In the genomic region with DNA sequence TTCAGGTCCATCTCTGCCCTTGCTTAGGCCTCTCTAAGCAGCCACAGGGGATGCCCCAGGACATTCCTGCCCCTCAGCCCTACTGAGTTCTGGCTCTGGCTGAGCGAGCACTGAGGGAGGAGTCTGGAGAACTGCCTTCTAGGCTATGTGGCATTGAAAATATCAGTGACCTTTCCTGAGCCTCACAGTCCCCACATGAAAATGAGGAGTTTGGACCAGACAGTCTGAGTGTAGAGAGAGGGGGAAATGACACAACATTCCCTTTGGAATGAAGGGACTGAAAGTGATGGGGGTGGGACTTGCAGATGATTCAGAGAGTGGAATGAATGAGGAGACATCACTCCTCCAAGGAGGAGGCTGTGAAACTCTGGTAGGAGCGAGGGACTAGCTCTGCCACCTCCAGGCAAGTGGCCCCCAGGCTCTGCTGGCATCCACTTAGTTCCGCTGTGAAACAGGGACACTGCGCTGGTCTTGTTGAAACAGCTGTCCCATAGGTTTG, we compare ENCODE assay signal across 13 cellular contexts. TPM values are rescaled to one million over a fixed set of nuclear protein-coding genes. Genes with fewer than 3 reads are reported as not detected.
A peak's percentile ranks its signal among the peaks of the same experiment; 100 is the strongest.
DNase-seq lines count a peak whose midpoint lies in the region; ATAC-seq, FAIRE-seq and TF ChIP-seq lines count a peak whose summit lies in the region.
"Had no signal": no experiment of that assay in that cellular context is flagged by ENCODE, and none has a peak within 500 bp of the region (broad histone marks: within the 10 kb centered on the region; RNA-seq: fewer than 3 reads in every experiment).

No MANE protein-coding gene starts in this region.

- peaks cover 0 to 2% (median 0%) of the 10 kb centered on the region in 4 donors for H3K4me1 Mint-ChIP-seq in naive thymus-derived CD8-positive, alpha-beta T cell
- H3K4me1 Mint-ChIP-seq: CD4-positive, CD25-positive, alpha-beta regulatory T cell; stimulated activated effector memory CD8-positive, alpha-beta T cell treated with anti-CD3 and anti-CD28 coated beads, Interleukin-12 subunit alpha, Interleukin-12 subunit beta, amount 100 ng/mL, for 72 hours had no signal

- H4K20me1 ChIP-seq in fibroblast of lung (ENCODE audit: control insufficient read depth, extremely low read depth, insufficient read depth, low read length) = peaks cover 1% of the 10 kb centered on the region

- H2AFZ ChIP-seq in fibroblast of lung (ENCODE audit: low read length) = no peak overlapping the region
- H2AFZ ChIP-seq: GM23338 had no signal

- peaks cover 35% of the 10 kb centered on the region for H3K4me1 ChIP-seq in fibroblast of lung (ENCODE audit: control insufficient read depth, extremely low read depth, insufficient read depth, low read length)
- peaks cover 42% of the 10 kb centered on the region for H3K4me1 ChIP-seq in ovary (ENCODE audit: insufficient read depth)

- H3K9ac ChIP-seq in fibroblast of lung (ENCODE audit: insufficient read depth, low read length) = no peak overlapping the region

- ATAC-seq in HG02610 (IDR thresholded peaks at IDR 0.05; ENCODE audit: unreplicated experiment) (no peak), GM21447 (IDR thresholded peaks at IDR 0.05; ENCODE audit: unreplicated experiment) (no peak), GM21825 (IDR thresholded peaks at IDR 0.05; ENCODE audit: unreplicated experiment) (no peak)
- no peak for ATAC-seq in naive thymus-derived CD8-positive, alpha-beta T cell
- ATAC-seq: stimulated activated effector memory CD8-positive, alpha-beta T cell treated with anti-CD3 and anti-CD28 coated beads, Interleukin-12 subunit alpha, Interleukin-12 subunit beta, amount 100 ng/mL, for 72 hours had no signal

- no peaks in the 10 kb centered on the region for H3K9me3 Mint-ChIP-seq in naive thymus-derived CD8-positive, alpha-beta T cell
- H3K9me3 Mint-ChIP-seq: activated T-helper 2 cell treated with anti-CD3 and anti-CD28 coated beads, Interferon-gamma antibody, Interleukin-2, Interleukin-4, amounts not matched to agents 10 μg/mL and 5 μg/mL and 100 μg/mL, durations not matched to agents 14 hours and 24 hours and 36 hours; CD4-positive, CD25-positive, alpha-beta regulatory T cell; GM23338; stimulated activated effector memory CD8-positive, alpha-beta T cell treated with anti-CD3 and anti-CD28 coated beads, Interleukin-12 subunit alpha, Interleukin-12 subunit beta, amount 100 ng/mL, for 72 hours had no signal

- no peaks in the 10 kb centered on the region for H3K36me3 Mint-ChIP-seq in naive thymus-derived CD8-positive, alpha-beta T cell
- H3K36me3 Mint-ChIP-seq: CD4-positive, CD25-positive, alpha-beta regulatory T cell; stimulated activated effector memory CD8-positive, alpha-beta T cell treated with anti-CD3 and anti-CD28 coated beads, Interleukin-12 subunit alpha, Interleukin-12 subunit beta, amount 100 ng/mL, for 72 hours had no signal

- TF ChIP-seq CTCF in fibroblast of lung (conservative IDR thresholded peaks at IDR 0.05 in 1 of 2, IDR thresholded peaks at IDR 0.05 in 1 of 2; ENCODE audit: low read depth in 1 of 2, low read length in 2 of 2) (no peak), ovary (IDR thresholded peaks at IDR 0.05) (no peak)

- peak overlapping the region; percentile 50 for H3K27ac ChIP-seq in fibroblast of lung (ENCODE audit: insufficient read depth, low read length)
- H3K27ac ChIP-seq in ovary = peak overlapping the region; percentile 54 to 93

- no peak for FAIRE-seq in RCC 7860 (lab: Jason Lieb, UNC)

- H3K27me3 Mint-ChIP-seq in naive thymus-derived CD8-positive, alpha-beta T cell = peaks cover 6 to 30% (median 11%) of the 10 kb centered on the region in 5 donors

- POLR2A ChIA-PET in naive thymus-derived CD8-positive, alpha-beta T cell (lab: Charles Lee) = no interaction called here

- peak overlapping the region; percentile 85 for H3K4me2 ChIP-seq in fibroblast of lung (ENCODE audit: extremely low read depth, insufficient read depth, low read length)
- H3K4me2 ChIP-seq: GM23338 had no signal

- DNase-seq in AG08396 (ENCODE audit: low spot score) (peak; percentile 78), RCC 7860 (ENCODE audit: low spot score) (peak; percentile 76), fibroblast of lung (ENCODE audit: low read depth in 2 of 2) (peak; percentile 70 to 91), ovary (no peak)
- DNase-seq in naive thymus-derived CD8-positive, alpha-beta T cell = no peak
- DNase-seq: CD4-positive, CD25-positive, alpha-beta regulatory T cell; NCI-H1105 had no signal

- H3K27me3 ChIP-seq in fibroblast of lung (ENCODE audit: control insufficient read depth, insufficient read depth, low read length) (no peaks in the 10 kb centered on the region), ovary (no peaks in the 10 kb centered on the region)

- peaks cover 36% of the 10 kb centered on the region for H3K79me2 ChIP-seq in fibroblast of lung (ENCODE audit: control insufficient read depth, insufficient read depth, low read length)

- WGBS in ovary, 3 donors = 73 to 79% (median 79%) methylated on average over 4 of the region's 4 CpGs

- no peak overlapping the region for H3K4me3 Mint-ChIP-seq in naive thymus-derived CD8-positive, alpha-beta T cell
- H3K4me3 Mint-ChIP-seq: CD4-positive, CD25-positive, alpha-beta regulatory T cell; GM23338; stimulated activated effector memory CD8-positive, alpha-beta T cell treated with anti-CD3 and anti-CD28 coated beads, Interleukin-12 subunit alpha, Interleukin-12 subunit beta, amount 100 ng/mL, for 72 hours had no signal

- TF ChIP-seq POLR2A in ovary (IDR thresholded peaks at IDR 0.05) = no peak

- peak overlapping the region in 1 of 10 donors; percentile 33 for H3K27ac Mint-ChIP-seq in naive thymus-derived CD8-positive, alpha-beta T cell
- H3K27ac Mint-ChIP-seq: activated T-helper 2 cell treated with anti-CD3 and anti-CD28 coated beads, Interferon-gamma antibody, Interleukin-2, Interleukin-4, amounts not matched to agents 10 μg/mL and 5 μg/mL and 100 μg/mL, durations not matched to agents 14 hours and 24 hours and 36 hours; CD4-positive, CD25-positive, alpha-beta regulatory T cell; GM23338; stimulated activated effector memory CD8-positive, alpha-beta T cell treated with anti-CD3 and anti-CD28 coated beads, Interleukin-12 subunit alpha, Interleukin-12 subunit beta, amount 100 ng/mL, for 72 hours had no signal

- H3K4me3 ChIP-seq in fibroblast of lung (replicated peaks in 1 of 4; ENCODE audit: control extremely low read depth in 1 of 4, insufficient read depth in 1 of 4, low read depth in 3 of 4, low read length in 4 of 4) = peak overlapping the region in 1 of 4 experiments; percentile 4
- H3K4me3 ChIP-seq in ovary = no peak overlapping the region
- H3K4me3 ChIP-seq: GM23338 had no signal

- TF ChIP-seq EP300 in ovary (IDR thresholded peaks at IDR 0.05) = no peak

- intact Hi-C loops in ovary (cut with DNase I) = loop anchor here in 2 of 4 donors (2.0 to 5.0 kb wide), 2 partner anchors 52 to 208 kb away; no protein-coding TSS in a partner anchor

- H3K9me3 ChIP-seq in fibroblast of lung (ENCODE audit: control insufficient read depth, insufficient read depth, low read depth, low read length) (no peaks in the 10 kb centered on the region), ovary (no peaks in the 10 kb centered on the region)

- H3K36me3 ChIP-seq in fibroblast of lung (ENCODE audit: control insufficient read depth, insufficient read depth, low read length) = peaks cover 8% of the 10 kb centered on the region
- no peaks in the 10 kb centered on the region for H3K36me3 ChIP-seq in ovary

RNA-seq across cellular contexts. Expression of gene TNS1, which starts 8.0 kb away (rescaled TPM):
- total RNA-seq in fibroblast of lung (44.4 and 49.1 TPM in 2 replicates), ovary (100 to 1,000 TPM; 141 to 568 (median 366) TPM)
- polyA plus RNA-seq in fibroblast of lung (13.9 and 47.1 TPM in 2 replicates), ovary (100 to 1,000 TPM; 140 to 278 TPM)
- polyA plus RNA-seq in fibroblast of lung (2012) = 24.7 and 106 TPM in 2 replicates
- polyA minus RNA-seq in fibroblast of lung (ENCODE audit: low replicate concordance) = 212 and 695 TPM in 2 replicates
- total RNA-seq in naive thymus-derived CD8-positive, alpha-beta T cell = under 1 TPM; 0.21 to 0.47 TPM
- not detected for polyA plus RNA-seq in naive thymus-derived CD8-positive, alpha-beta T cell
- polyA plus RNA-seq: CD4-positive, CD25-positive, alpha-beta regulatory T cell had no signal

Comparison
In these comparisons a context has a peak if more than half of its experiments do, and no peak if none do; other contexts are left out.
1. DNase-seq: peak in AG08396 (single experiment), RCC 7860 (single experiment) and fibroblast of lung (2 of 2); none in ovary (0 of 5) and naive thymus-derived CD8-positive, alpha-beta T cell (0 of 10).
2. RNA of gene TNS1, which starts 8.0 kb away (total RNA-seq): 141 to 568 TPM in ovary and 44.4 to 49.1 TPM in fibroblast of lung; 0.21 to 0.47 TPM in naive thymus-derived CD8-positive, alpha-beta T cell; every median in the first group is over 10 times any median in the second.